8 cellular contexts compared by ENCODE assay signal in the genomic region with DNA sequence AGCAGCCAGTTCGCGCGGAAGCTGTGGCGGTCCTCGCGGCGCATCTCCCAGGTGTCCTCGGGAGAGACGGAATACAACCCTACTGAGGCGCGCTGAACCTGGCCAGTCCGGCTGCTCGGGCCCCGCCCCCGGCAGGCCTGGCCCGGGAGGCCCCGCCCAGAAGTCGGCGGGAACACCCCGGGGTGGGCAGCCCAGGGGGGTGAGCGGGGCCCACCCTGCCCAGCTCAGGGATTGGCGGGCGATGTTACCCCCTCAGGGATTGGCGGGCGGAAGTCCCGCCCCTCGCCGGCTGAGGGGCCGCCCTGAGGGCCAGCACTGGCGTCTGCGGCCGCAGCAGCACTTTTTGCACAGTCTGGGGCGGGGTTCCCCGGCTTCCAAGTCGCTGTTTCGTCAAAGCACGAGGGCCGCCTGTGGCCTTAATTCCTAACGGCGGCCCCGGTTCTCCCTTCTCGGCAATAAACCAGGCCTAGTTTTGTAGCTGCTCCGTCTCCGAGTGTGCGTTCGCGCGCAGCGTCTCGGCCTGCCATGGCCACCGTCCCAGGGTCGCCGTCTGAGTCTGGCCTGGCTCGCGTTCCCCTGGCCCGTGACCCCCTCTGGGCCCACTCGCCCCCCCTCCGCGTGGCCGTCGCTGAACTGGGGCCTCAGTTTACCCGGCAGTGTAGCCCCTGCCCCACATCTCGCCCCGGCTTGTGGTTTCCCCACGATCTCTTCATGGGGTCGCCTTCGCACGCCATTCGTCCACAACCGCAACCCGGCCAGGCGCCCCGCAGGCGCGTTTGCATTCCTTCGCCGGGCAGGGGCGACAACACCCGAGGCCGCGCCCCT. TPM values are rescaled to one million over a fixed set of nuclear protein-coding genes. Genes with fewer than 3 reads are reported as not detected.
A peak's percentile ranks its signal among the peaks of the same experiment; 100 is the strongest.
DNase-seq lines count a peak whose midpoint lies in the region; ATAC-seq, FAIRE-seq and TF ChIP-seq lines count a peak whose summit lies in the region.

No MANE protein-coding gene starts in this region.

- no peak overlapping the region for H3K9ac ChIP-seq in Karpas-422 (ENCODE audit: low read length)

- H3K4me3 ChIP-seq in fibroblast of mammary gland (ENCODE audit: control insufficient read depth, low read depth, low read length) (peak overlapping the region; percentile 57), Karpas-422 (ENCODE audit: low read length) (no peak overlapping the region)

- DNase-seq in GM12891 (ENCODE audit: insufficient read length, low spot score) = peak; percentile 97
- peak; percentile 77 for DNase-seq in NCI-H69 (lab: John Stamatoyannopoulos, UW)
- peak; percentile 50 for DNase-seq in activated T-helper 1 cell treated with Interleukin-2 at 50 U/mL for 16 hours (ENCODE audit: low read depth)
- peak; percentile 88 for DNase-seq in fibroblast of mammary gland (ENCODE audit: low read depth)
- peak; percentile 65 to 91 (median 84) for DNase-seq in naive thymus-derived CD8-positive, alpha-beta T cell
- no peak for DNase-seq in Karpas-422

- H4K20me1 ChIP-seq in Karpas-422 (ENCODE audit: insufficient read depth, low read depth, low read length) = 0 out of 2 replicates have a peak, but pooled peaks cover 6% of the 10 kb centered on the region

- H3K4me3 Mint-ChIP-seq in naive thymus-derived CD8-positive, alpha-beta T cell = peak overlapping the region; percentile 67 to 87 (median 79)
- peak overlapping the region; percentile 82 for H3K4me3 Mint-ChIP-seq in stimulated activated memory B cell treated with anti-CD40 and anti-IgM and Interleukin-4, amounts not matched to agents 10 μg/mL and 1 μg/mL and 100 μg/mL, for 72 hours

- H3K9me2 ChIP-seq in Karpas-422 (replicated peaks; ENCODE audit: insufficient read depth, low read length) = no peaks in the 10 kb centered on the region

- no peaks in the 10 kb centered on the region for H3K27me3 Mint-ChIP-seq in naive thymus-derived CD8-positive, alpha-beta T cell
- H3K27me3 Mint-ChIP-seq in stimulated activated memory B cell treated with anti-CD40 and anti-IgM and Interleukin-4, amounts not matched to agents 10 μg/mL and 1 μg/mL and 100 μg/mL, for 72 hours = no peaks in the 10 kb centered on the region

- peaks cover 9% of the 10 kb centered on the region for H3K36me3 ChIP-seq in Karpas-422 (ENCODE audit: insufficient read depth, low read length)

- peaks cover 0 to 22% (median 3%) of the 10 kb centered on the region in 3 donors for H3K36me3 Mint-ChIP-seq in naive thymus-derived CD8-positive, alpha-beta T cell
- peaks cover 21% of the 10 kb centered on the region for H3K36me3 Mint-ChIP-seq in stimulated activated memory B cell treated with anti-CD40 and anti-IgM and Interleukin-4, amounts not matched to agents 10 μg/mL and 1 μg/mL and 100 μg/mL, for 72 hours

- H2AFZ ChIP-seq in Karpas-422 (ENCODE audit: low read length) = no peak overlapping the region

- H3K4me1 Mint-ChIP-seq in naive thymus-derived CD8-positive, alpha-beta T cell = peaks cover 3 to 15% (median 9%) of the 10 kb centered on the region in 4 donors
- H3K4me1 Mint-ChIP-seq in stimulated activated memory B cell treated with anti-CD40 and anti-IgM and Interleukin-4, amounts not matched to agents 10 μg/mL and 1 μg/mL and 100 μg/mL, for 72 hours = peaks cover 18% of the 10 kb centered on the region

- peak; percentile 90 for ATAC-seq in HG02759 (IDR thresholded peaks at IDR 0.05; ENCODE audit: unreplicated experiment)
- ATAC-seq in naive thymus-derived CD8-positive, alpha-beta T cell = peak; percentile 95
- ATAC-seq in stimulated activated memory B cell treated with anti-CD40 and anti-IgM and Interleukin-4, amounts not matched to agents 10 μg/mL and 1 μg/mL and 100 μg/mL, for 72 hours = peak; percentile 94

- peak; percentile 96 for FAIRE-seq in GM12891 (lab: Jason Lieb, UNC)

- H3K4me1 ChIP-seq in Karpas-422 (ENCODE audit: low read length) = peaks cover 4% of the 10 kb centered on the region

- H3K27me3 ChIP-seq in Karpas-422 (ENCODE audit: low read length) = no peaks in the 10 kb centered on the region

- no peak for TF ChIP-seq POLR2A in GM12891 (IDR thresholded peaks at IDR 0.05; ENCODE audit: low read depth, low read length)

- H3K9me3 ChIP-seq in Karpas-422 (ENCODE audit: low read length) = no peaks in the 10 kb centered on the region

- no peak overlapping the region for H3K4me2 ChIP-seq in Karpas-422 (ENCODE audit: low read depth, low read length, poor library complexity, severe bottlenecking)

- POLR2A ChIA-PET in naive thymus-derived CD8-positive, alpha-beta T cell (lab: Charles Lee) = interaction anchor here (0.5 to 2.8 kb wide), 19 partner anchors 10 to 529 kb away, joined by 3 to 25 read pairs (median 3); a partner anchor contains a TSS

- no peak overlapping the region for H3K27ac ChIP-seq in Karpas-422 (ENCODE audit: low read length)

- TF ChIP-seq CTCF in fibroblast of mammary gland (conservative IDR thresholded peaks at IDR 0.05; ENCODE audit: control insufficient read depth, insufficient read depth, low read depth, low read length) = no peak

- H3K9me3 Mint-ChIP-seq in naive thymus-derived CD8-positive, alpha-beta T cell = no peaks in the 10 kb centered on the region
- H3K9me3 Mint-ChIP-seq in stimulated activated memory B cell treated with anti-CD40 and anti-IgM and Interleukin-4, amounts not matched to agents 10 μg/mL and 1 μg/mL and 100 μg/mL, for 72 hours = no peaks in the 10 kb centered on the region

- no peaks in the 10 kb centered on the region for H3K79me2 ChIP-seq in Karpas-422 (ENCODE audit: low read length)

- peak overlapping the region; percentile 19 to 91 (median 88) for H3K27ac Mint-ChIP-seq in naive thymus-derived CD8-positive, alpha-beta T cell
- peak overlapping the region; percentile 91 for H3K27ac Mint-ChIP-seq in stimulated activated memory B cell treated with anti-CD40 and anti-IgM and Interleukin-4, amounts not matched to agents 10 μg/mL and 1 μg/mL and 100 μg/mL, for 72 hours

TF ChIP-seq in GM12891, 5 proteins besides CTCF, POLR2A, EP300 and RAD21:
- TF ChIP-seq TAF1 (IDR thresholded peaks at IDR 0.05; ENCODE audit: low read depth, low read length) (no peak), POU2F2 (IDR thresholded peaks at IDR 0.05; ENCODE audit: low read depth, low read length) (0 out of 2 replicates have a peak, but pooled peaks have one; percentile 12), POLR2AphosphoS5 (IDR thresholded peaks at IDR 0.05; ENCODE audit: low read depth, low read length) (peak; percentile 55)
TF ChIP-seq in GM12891: peak in this region for 2.

RNA-seq across cellular contexts. Expression of a gene that starts 30.0 kb away (rescaled TPM):
- polyA plus RNA-seq in GM12891 (2012; ENCODE audit: low read depth, missing spikeins) = 53.4 TPM
- 10 to 100 TPM; 40.7 to 46.0 TPM for total RNA-seq in naive thymus-derived CD8-positive, alpha-beta T cell
- polyA plus RNA-seq in naive thymus-derived CD8-positive, alpha-beta T cell = 1 to 10 TPM in 2 of 3 donors, under 1 TPM in 1; 0.89 to 2.8 (median 1.9) TPM
- 60.5 and 133 TPM in 2 replicates for total RNA-seq in Karpas-422 (2014; rRNA removed; shearing (Covaris generic); ENCODE audit: low replicate concordance)

RNA-seq across cellular contexts. Expression of a gene that starts 32.9 kb away (rescaled TPM):
- polyA plus RNA-seq in GM12891 (2012; ENCODE audit: low read depth, missing spikeins) = 55.8 TPM
- 10 to 100 TPM; 58.8 to 59.5 TPM for total RNA-seq in naive thymus-derived CD8-positive, alpha-beta T cell
- 100 to 1,000 TPM in 2 of 3 donors, 10 to 100 TPM in 1; 81.9 to 106 (median 106) TPM for polyA plus RNA-seq in naive thymus-derived CD8-positive, alpha-beta T cell
- 40.2 and 83.5 TPM in 2 replicates for total RNA-seq in Karpas-422 (2014; rRNA removed; shearing (Covaris generic); ENCODE audit: low replicate concordance)
